In the genomic region with DNA sequence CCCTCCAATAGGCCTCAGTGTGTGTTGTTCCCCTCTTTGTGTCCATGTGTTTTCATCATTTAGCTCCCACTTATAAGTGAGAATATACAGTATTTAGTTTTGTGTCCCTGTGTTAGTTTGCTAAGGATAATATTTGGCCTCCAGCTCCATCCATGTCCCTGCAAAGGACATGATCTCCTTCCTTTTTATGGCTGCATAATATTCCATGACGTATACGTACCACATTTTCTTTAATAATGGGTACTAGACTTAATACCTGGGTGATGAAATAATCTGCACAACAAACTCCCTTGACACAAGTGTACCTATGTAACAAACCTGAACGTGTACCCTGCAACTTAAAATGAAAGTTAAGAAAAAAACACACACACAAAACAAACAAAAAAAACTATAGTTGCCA, we compare ENCODE assay signal across 14 cellular contexts. TPM values are rescaled to one million over a fixed set of nuclear protein-coding genes. Genes with fewer than 3 reads are reported as not detected.
DNase-seq lines count a peak whose midpoint lies in the region; ATAC-seq, FAIRE-seq and TF ChIP-seq lines count a peak whose summit lies in the region.
"Not testable (repeated sequence)": the region's sequence is repeated elsewhere in the genome, so short reads cannot be mapped to it uniquely, and the experiment has no call there.
"Had no signal": no experiment of that assay in that cellular context is flagged by ENCODE, and none has a peak within 500 bp of the region (broad histone marks: within the 10 kb centered on the region; RNA-seq: fewer than 3 reads in every experiment).

No MANE protein-coding gene starts in this region.

- H3K36me3 Mint-ChIP-seq in progenitor cell of endocrine pancreas (ENCODE audit: insufficient read depth), result not testable (repeated sequence)

- H3K27ac Mint-ChIP-seq in progenitor cell of endocrine pancreas, result peak overlapping the region; percentile 15

- CTCF ChIA-PET in HEK293 (lab: Yijun Ruan, JAX); K562 (lab: Yijun Ruan, JAX; ENCODE audit: low intra/inter-chr PET ratio): not testable (repeated sequence)

- intact Hi-C loops in K562 (cut with micrococcal nuclease), result not testable (repeated sequence)

- TF ChIP-seq EP300 in K562 (IDR thresholded peaks at IDR 0.05; ENCODE audit: low read length), result not testable (repeated sequence)

- H3K36me3 ChIP-seq in HEK293 (ENCODE audit: control insufficient read depth in 2 of 2, insufficient read depth in 1 of 2, low read length in 2 of 2); K562 (ENCODE audit: control insufficient read depth, insufficient read depth, low read length): not testable (repeated sequence)

- WGBS in K562 (ENCODE audit: insufficient coverage, low coverage, missing lambda C conversion rate), result 5% methylated on average over 3 of the region's 3 CpGs

- not testable (repeated sequence) for TF ChIP-seq RAD21 in K562 (CRISPR knock-in tag; conservative IDR thresholded peaks at IDR 0.05 in 1 of 2, IDR thresholded peaks at IDR 0.05 in 1 of 2)

- ATAC-seq in SK-N-SH treated with all-trans-retinoic acid at 6 μM for 48 hours, K562: not testable (repeated sequence)

- H3K9me3 ChIP-seq in HEK293 (ENCODE audit: control insufficient read depth, insufficient read depth, low read depth, low read length); K562 (replicated peaks; ENCODE audit: control insufficient read depth, insufficient read depth, low read depth, low read length): not testable (repeated sequence)

- not testable (repeated sequence) for H3K4me3 Mint-ChIP-seq in progenitor cell of endocrine pancreas (ENCODE audit: low read depth)

- BruUV-seq in K562 (replicated peaks; lab: Mats Ljungman, UMichigan), result not testable (repeated sequence)

- H3K4me2 ChIP-seq in K562 (ENCODE audit: insufficient read depth, low read length), result not testable (repeated sequence)

- TF ChIP-seq CTCF in HEK293 (tag by site-specific recombination; IDR thresholded peaks at IDR 0.05); K562 (IDR thresholded peaks at IDR 0.05 in 2 of 3, conservative IDR thresholded peaks at IDR 0.05 in 1 of 3; ENCODE audit: insufficient read depth in 2 of 3, low read depth in 1 of 3, low read length in 3 of 3); progenitor cell of endocrine pancreas (IDR thresholded peaks at IDR 0.05; ENCODE audit: unreplicated experiment): not testable (repeated sequence)

- H4K20me1 ChIP-seq in K562 (replicated peaks; ENCODE audit: control insufficient read depth, insufficient read depth, low read length), result not testable (repeated sequence)

- not testable (repeated sequence) for H3K79me2 ChIP-seq in K562 (ENCODE audit: control insufficient read depth, insufficient read depth, low read length)

- H3K9me1 ChIP-seq in K562 (ENCODE audit: control insufficient read depth, insufficient read depth, low read length), result not testable (repeated sequence)

- not testable (repeated sequence) for H3K27ac ChIP-seq in HEK293 (ENCODE audit: extremely low read depth, low read depth, low read length); K562 (ENCODE audit: extremely low read depth, low read depth, low read length)

- in situ Hi-C loops in K562 (cut with MboI), result not testable (repeated sequence)

- not testable (repeated sequence) for H3K9ac ChIP-seq in K562 (ENCODE audit: insufficient read depth in 1 of 2, low read depth in 2 of 2, low read length in 2 of 2)

- H3K4me1 ChIP-seq in HEK293 (ENCODE audit: control insufficient read depth, insufficient read depth, low read length); K562 (replicated peaks in 1 of 2; ENCODE audit: control insufficient read depth in 2 of 2, insufficient read depth in 2 of 2, low read length in 2 of 2): not testable (repeated sequence)

- not testable (repeated sequence) for DNase-seq in K562 (ENCODE audit: extremely low read depth in 1 of 4, low spot score in 3 of 4); progenitor cell of endocrine pancreas (ENCODE audit: low spot score, unreplicated experiment)

- FAIRE-seq in K562 (lab: Jason Lieb, UNC), result not testable (repeated sequence)

- peaks cover 23% of the 10 kb centered on the region for H3K27me3 Mint-ChIP-seq in progenitor cell of endocrine pancreas

- H3K4me3 ChIP-seq in HEK293 (ENCODE audit: low read depth, low read length); K562: not testable (repeated sequence)

- peaks cover 13 to 38% of the 10 kb centered on the region in 2 experiments; a peak in 4 of 5 replicates for H3K27me3 ChIP-seq in K562 (ENCODE audit: control insufficient read depth in 2 of 2, insufficient read depth in 2 of 2, low read length in 2 of 2)

- not testable (repeated sequence) for H3K9me3 Mint-ChIP-seq in progenitor cell of endocrine pancreas (ENCODE audit: low read depth)

- POLR2A ChIA-PET in HEK293 (lab: Yijun Ruan, JAX), result not testable (repeated sequence)
- POLR2A ChIA-PET in K562 (lab: Yijun Ruan, JAX), result interaction anchor here (1.2 kb wide), 1 partner anchor 9 kb away, joined by 7 read pairs; no protein-coding TSS in a partner anchor

- H2AFZ ChIP-seq in K562 (ENCODE audit: low read depth, low read length), result not testable (repeated sequence)

- TF ChIP-seq POLR2A in K562 (conservative IDR thresholded peaks at IDR 0.05), result not testable (repeated sequence)

- not testable (repeated sequence) for H3K4me1 Mint-ChIP-seq in progenitor cell of endocrine pancreas (ENCODE audit: low read depth)

TF ChIP-seq in HEK293, 187 proteins besides CTCF, POLR2A, EP300 and RAD21:
- TF ChIP-seq ZNF146 (tag by site-specific recombination; IDR thresholded peaks at IDR 0.05), result peak; percentile 48

TF ChIP-seq in SK-N-SH treated with all-trans-retinoic acid at 6 μM for 48 hours, 23 proteins besides CTCF, POLR2A, EP300 and RAD21:
- TF ChIP-seq ZNF8 (CRISPR knock-in tag; IDR thresholded peaks at IDR 0.05), result peak; percentile 82

TF ChIP-seq in K562, 482 proteins besides CTCF, POLR2A, EP300 and RAD21:
- TF ChIP-seq RBM25 (IDR thresholded peaks at IDR 0.05; ENCODE audit: low read depth, low read length, severe bottlenecking), result peak; percentile 41
- peak; percentile 69 for TF ChIP-seq ZNF146 (CRISPR knock-in tag; IDR thresholded peaks at IDR 0.05; ENCODE audit: unreplicated experiment)

RNA-seq across cellular contexts. Expression of a gene that starts 12.6 kb away (rescaled TPM):
- not detected in 2 replicates for total RNA-seq in K562 (2011; cell fraction: chromatin; rRNA removed; ENCODE audit: low replicate concordance)
- total RNA-seq in K562 (2011; cell fraction: nucleolus; rRNA removed), result not detected in 2 replicates
- total RNA-seq in K562 (2011; cell fraction: nucleoplasm; rRNA removed), result not detected in 2 replicates
- total RNA-seq in K562 (2014; rRNA removed) (not detected in 2 replicates), K562 (2014; rRNA removed; fragmentation: Illumina TruSeq; extraction: Trizol) (not detected in 2 replicates), K562 (2015; rRNA removed; fragmentation: Illumina TruSeq; extraction: Trizol) (not detected in 2 replicates), K562 (2021) (not detected in 2 replicates), progenitor cell of endocrine pancreas (not detected in 2 replicates)
- polyA plus RNA-seq in K562 (2011; rRNA removed) (not detected in 2 replicates), K562 (2014; fragmentation: Illumina TruSeq; extraction: Trizol) (not detected in 2 replicates), K562 (2014; fragmentation: Nextera tagmentation; extraction: Ambion mirVana) (not detected), K562 (2014; rRNA removed) (not detected in 2 replicates)
- not detected in 2 replicates for polyA plus RNA-seq in K562 (2011; cell fraction: cytosol; rRNA removed)
- polyA plus RNA-seq in K562 (2011; cell fraction: nucleus; rRNA removed), result not detected in 2 replicates
- not detected in 2 replicates for polyA plus RNA-seq in K562 (2012)
- polyA minus RNA-seq in K562 (2011; rRNA and poly(A)+ RNA removed), result not detected in 2 replicates
- polyA minus RNA-seq in K562 (2011; cell fraction: cytosol; rRNA and poly(A)+ RNA removed), result not detected in 2 replicates
- not detected in 2 replicates for polyA minus RNA-seq in K562 (2011; cell fraction: nucleus; rRNA and poly(A)+ RNA removed)
- total RNA-seq: A172; A673; B cell; Caco-2; Calu3; CD4-positive, alpha-beta memory T cell; CD8-positive, alpha-beta memory T cell; CD8-positive, alpha-beta T cell had no signal
- polyA plus RNA-seq: A549; AG04450; CD4-positive, alpha-beta memory T cell; CD8-positive, alpha-beta memory T cell had no signal
